ENCODE assay signal across 26 cellular contexts in genomic region chr21:46149205-46149901, GRCh38. TPM values are rescaled to one million over a fixed set of nuclear protein-coding genes. Genes with fewer than 3 reads are reported as not detected.
A peak's percentile ranks its signal among the peaks of the same experiment; 100 is the strongest.
DNase-seq lines count a peak whose midpoint lies in the region; ATAC-seq, FAIRE-seq and TF ChIP-seq lines count a peak whose summit lies in the region.
"Had no signal": no experiment of that assay in that cellular context is flagged by ENCODE, and none has a peak within 500 bp of the region (broad histone marks: within the 10 kb centered on the region; RNA-seq: fewer than 3 reads in every experiment).

No MANE protein-coding gene starts in this region.

- no peaks in the 10 kb centered on the region for H3K9me3 Mint-ChIP-seq in T-helper 2 cell treated with Interferon-gamma antibody and Interleukin-4, amounts not matched to agents 5 μg/mL and 100 μg/mL, for 36 hours
- H3K9me3 Mint-ChIP-seq: activated CD8-positive, alpha-beta T cell treated with anti-CD3 and anti-CD28 coated beads for 36 hours; mesothelial cell of epicardium; naive thymus-derived CD8-positive, alpha-beta T cell; stimulated activated effector memory CD8-positive, alpha-beta T cell treated with anti-CD3 and anti-CD28 coated beads, Interleukin-12 subunit alpha, Interleukin-12 subunit beta, amount 100 ng/mL, for 72 hours had no signal

- TF ChIP-seq CTCF in K562 (IDR thresholded peaks at IDR 0.05 in 2 of 3, conservative IDR thresholded peaks at IDR 0.05 in 1 of 3; ENCODE audit: insufficient read depth in 2 of 3, low read depth in 1 of 3, low read length in 3 of 3) (no peak), sigmoid colon (IDR thresholded peaks at IDR 0.05) (no peak), SK-N-SH (IDR thresholded peaks at IDR 0.05) (no peak)

- H3K9ac ChIP-seq in NT2/D1 (ENCODE audit: insufficient read length, low read depth) = peak overlapping the region; percentile 3
- peak overlapping the region in 1 of 2 experiments; percentile 18; a peak in 2 of 4 replicates for H3K9ac ChIP-seq in K562 (ENCODE audit: insufficient read depth in 1 of 2, low read depth in 2 of 2, low read length in 2 of 2)
- no peak overlapping the region for H3K9ac ChIP-seq in SK-N-SH

- H3K27ac ChIP-seq in K562 (ENCODE audit: extremely low read depth, low read depth, low read length) (no peak overlapping the region), sigmoid colon (no peak overlapping the region), SK-N-SH (ENCODE audit: low read depth in 2 of 2, low read length in 1 of 2) (no peak overlapping the region)
- H3K27ac ChIP-seq: epithelial cell of prostate, vagina had no signal

- H3K4me1 ChIP-seq in NT2/D1 (ENCODE audit: insufficient read depth, insufficient read length) (peaks cover 35% of the 10 kb centered on the region), K562 (replicated peaks in 1 of 2; ENCODE audit: control insufficient read depth in 2 of 2, insufficient read depth in 2 of 2, low read length in 2 of 2) (peaks cover 15 to 80% of the 10 kb centered on the region in 2 experiments), sigmoid colon (peaks cover 0 to 15% (median 11%) of the 10 kb centered on the region in 4 donors), SK-N-SH (ENCODE audit: control insufficient read depth in 1 of 2, insufficient read depth in 2 of 2, low read depth in 1 of 2, low read length in 1 of 2) (peaks cover 0 to 8% of the 10 kb centered on the region in 2 experiments; a peak in 2 of 4 replicates)
- H3K4me1 ChIP-seq: prostate gland had no signal

- ATAC-seq in K562 = no peak
- ATAC-seq: activated CD8-positive, alpha-beta T cell treated with anti-CD3 and anti-CD28 coated beads for 36 hours; GM12878; left colon; naive thymus-derived CD8-positive, alpha-beta T cell; stimulated activated effector memory CD8-positive, alpha-beta T cell treated with anti-CD3 and anti-CD28 coated beads, Interleukin-12 subunit alpha, Interleukin-12 subunit beta, amount 100 ng/mL, for 72 hours had no signal

- H4K20me1 ChIP-seq in K562 (replicated peaks; ENCODE audit: control insufficient read depth, insufficient read depth, low read length) (no peaks in the 10 kb centered on the region), SK-N-SH (ENCODE audit: insufficient read depth) (no peaks in the 10 kb centered on the region)

- H3K4me3 ChIP-seq in NT2/D1 (ENCODE audit: insufficient read length, low read depth) (no peak overlapping the region), K562 (no peak overlapping the region), sigmoid colon (no peak overlapping the region), SK-N-SH (ENCODE audit: low read depth in 2 of 2, low read length in 1 of 2) (no peak overlapping the region)
- H3K4me3 ChIP-seq: GM12878, HAP-1, prostate gland, vagina had no signal

- DNase-seq in NT2/D1 (ENCODE audit: low read depth, low spot score) (no peak), K562 (ENCODE audit: extremely low read depth in 1 of 4, low spot score in 3 of 4) (no peak), mesenteric fat pad (ENCODE audit: low spot score) (peak; percentile 51), sigmoid colon (peak; percentile 53), anterior cingulate cortex (lab: John Stamatoyannopoulos, UW) (no peak), SK-N-SH (no peak)
- DNase-seq in T-helper 2 cell treated with Interferon-gamma antibody and Interleukin-4, amounts not matched to agents 5 μg/mL and 100 μg/mL, for 36 hours (ENCODE audit: low spot score) = no peak
- DNase-seq: activated CD8-positive, alpha-beta T cell treated with anti-CD3 and anti-CD28 coated beads for 36 hours; activated T-cell treated with anti-CD3 and anti-CD28 coated beads for 4 hours; Calu3; Karpas-422; MV-4-11; NCI-H1694 treated with DMSO at 0.1 percent for 48 hours; small intestine; stimulated activated CD4-positive, alpha-beta T cell treated with anti-CD3 and anti-CD28 coated beads, Interleukin-2, amount 100 ng/mL, for 24 hours; T1000 had no signal

- TF ChIP-seq RAD21 in K562 (CRISPR knock-in tag; conservative IDR thresholded peaks at IDR 0.05 in 1 of 2, IDR thresholded peaks at IDR 0.05 in 1 of 2) (no peak), SK-N-SH (IDR thresholded peaks at IDR 0.05; ENCODE audit: low read length) (no peak)

- no peaks in the 10 kb centered on the region for H3K9me2 ChIP-seq in SK-N-SH

- H3K27me3 Mint-ChIP-seq in T-helper 2 cell treated with Interferon-gamma antibody and Interleukin-4, amounts not matched to agents 5 μg/mL and 100 μg/mL, for 36 hours (ENCODE audit: low read depth) = no peaks in the 10 kb centered on the region
- H3K27me3 Mint-ChIP-seq: activated CD8-positive, alpha-beta T cell treated with anti-CD3 and anti-CD28 coated beads for 36 hours; naive thymus-derived CD8-positive, alpha-beta T cell had no signal

- H3K36me3 ChIP-seq in NT2/D1 (ENCODE audit: insufficient read depth, insufficient read length, low read length) = no peaks in the 10 kb centered on the region
- H3K36me3 ChIP-seq in K562 (ENCODE audit: control insufficient read depth, insufficient read depth, low read length) = no peaks in the 10 kb centered on the region
- H3K36me3 ChIP-seq in sigmoid colon = no peaks in the 10 kb centered on the region
- H3K36me3 ChIP-seq in SK-N-SH (replicated peaks in 1 of 2; ENCODE audit: control insufficient read depth in 1 of 2, insufficient read depth in 2 of 2, low read length in 1 of 2) = no peaks in the 10 kb centered on the region
- H3K36me3 ChIP-seq: HAP-1, prostate gland, vagina had no signal

- FAIRE-seq in K562 (lab: Jason Lieb, UNC) = peak; percentile 26
- FAIRE-seq: GM12878, small intestine had no signal

- TF ChIP-seq EP300 in K562 (IDR thresholded peaks at IDR 0.05; ENCODE audit: low read length) = no peak
- no peak for TF ChIP-seq EP300 in sigmoid colon (IDR thresholded peaks at IDR 0.05)
- no peak for TF ChIP-seq EP300 in SK-N-SH (IDR thresholded peaks at IDR 0.05; ENCODE audit: borderline replicate concordance in 1 of 2, low read depth in 1 of 2, low read length in 1 of 2)

- POLR2A ChIA-PET in K562 (lab: Yijun Ruan, JAX) = interaction anchor here (0.7 to 0.8 kb wide), 2 partner anchors 29 to 232 kb away, joined by 3 to 4 read pairs; no protein-coding TSS in a partner anchor
- POLR2A ChIA-PET in SK-N-SH (lab: Yijun Ruan, JAX) = no interaction called here

- H3K4me1 Mint-ChIP-seq in T-helper 2 cell treated with Interferon-gamma antibody and Interleukin-4, amounts not matched to agents 5 μg/mL and 100 μg/mL, for 36 hours (ENCODE audit: low read depth) = peaks cover 4% of the 10 kb centered on the region
- H3K4me1 Mint-ChIP-seq: CD14-positive monocyte had no signal

- intact Hi-C loops in K562 (cut with micrococcal nuclease) (loop anchor here (10.0 kb wide), 2 partner anchors 135 to 315 kb away; partner anchors contain the start of genes MCM3AP and YBEY), sigmoid colon (cut with DNase I) (no loop called here)

- H3K36me3 Mint-ChIP-seq in T-helper 2 cell treated with Interferon-gamma antibody and Interleukin-4, amounts not matched to agents 5 μg/mL and 100 μg/mL, for 36 hours (ENCODE audit: low read depth) = no peaks in the 10 kb centered on the region
- H3K36me3 Mint-ChIP-seq: CD14-positive monocyte; mesothelial cell of epicardium; naive thymus-derived CD8-positive, alpha-beta T cell; stimulated activated effector memory CD8-positive, alpha-beta T cell treated with anti-CD3 and anti-CD28 coated beads, Interleukin-12 subunit alpha, Interleukin-12 subunit beta, amount 100 ng/mL, for 72 hours had no signal

- 58% methylated on average over 21 of the region's 22 CpGs for WGBS in K562 (ENCODE audit: insufficient coverage, low coverage, missing lambda C conversion rate)
- WGBS in sigmoid colon, 2 donors = 83 to 87% methylated on average over 22 of the region's 22 CpGs
- WGBS in SK-N-SH (ENCODE audit: low lambda C conversion rate) = 86% methylated on average over 22 of the region's 22 CpGs

- no peaks in the 10 kb centered on the region for H3F3A ChIP-seq in SK-N-SH (replicated peaks; ENCODE audit: insufficient read depth)

- H3K4me3 Mint-ChIP-seq in T-helper 2 cell treated with Interferon-gamma antibody and Interleukin-4, amounts not matched to agents 5 μg/mL and 100 μg/mL, for 36 hours = no peak overlapping the region
- H3K4me3 Mint-ChIP-seq: activated CD8-positive, alpha-beta T cell treated with anti-CD3 and anti-CD28 coated beads for 36 hours; CD14-positive monocyte; mesothelial cell of epicardium; naive thymus-derived CD8-positive, alpha-beta T cell; stimulated activated effector memory CD8-positive, alpha-beta T cell treated with anti-CD3 and anti-CD28 coated beads, Interleukin-12 subunit alpha, Interleukin-12 subunit beta, amount 100 ng/mL, for 72 hours had no signal

- H3K9me3 ChIP-seq in NT2/D1 (ENCODE audit: insufficient read depth, low read length) (no peaks in the 10 kb centered on the region), K562 (replicated peaks; ENCODE audit: control insufficient read depth, insufficient read depth, low read depth, low read length) (no peaks in the 10 kb centered on the region), sigmoid colon (no peaks in the 10 kb centered on the region), SK-N-SH (no peaks in the 10 kb centered on the region)
- H3K9me3 ChIP-seq: HAP-1, prostate gland, vagina had no signal

- no peaks in the 10 kb centered on the region; the same call in 2 of the 3 replicates for H3K79me2 ChIP-seq in K562 (ENCODE audit: control insufficient read depth, insufficient read depth, low read length)
- no peaks in the 10 kb centered on the region for H3K79me2 ChIP-seq in SK-N-SH (ENCODE audit: insufficient read depth)

- H3K27ac Mint-ChIP-seq in T-helper 2 cell treated with Interferon-gamma antibody and Interleukin-4, amounts not matched to agents 5 μg/mL and 100 μg/mL, for 36 hours = no peak overlapping the region
- H3K27ac Mint-ChIP-seq: activated CD8-positive, alpha-beta T cell treated with anti-CD3 and anti-CD28 coated beads for 36 hours; CD14-positive monocyte; mesothelial cell of epicardium; stimulated activated effector memory CD8-positive, alpha-beta T cell treated with anti-CD3 and anti-CD28 coated beads, Interleukin-12 subunit alpha, Interleukin-12 subunit beta, amount 100 ng/mL, for 72 hours had no signal

- no peak overlapping the region for H3K4me2 ChIP-seq in K562 (ENCODE audit: insufficient read depth, low read length)
- no peak overlapping the region for H3K4me2 ChIP-seq in SK-N-SH

- in situ Hi-C loops in K562 (cut with MboI) = no loop called here

- TF ChIP-seq POLR2A in K562 (conservative IDR thresholded peaks at IDR 0.05) = no peak
- no peak for TF ChIP-seq POLR2A in sigmoid colon (IDR thresholded peaks at IDR 0.05)

- no peak overlapping the region for H2AFZ ChIP-seq in K562 (ENCODE audit: low read depth, low read length)
- H2AFZ ChIP-seq in SK-N-SH (ENCODE audit: low read depth) = no peak overlapping the region

- BruUV-seq in K562 (replicated peaks; lab: Mats Ljungman, UMichigan) = no TSS peak

- H3K9me1 ChIP-seq in K562 (ENCODE audit: control insufficient read depth, insufficient read depth, low read length) = no peaks in the 10 kb centered on the region

- CTCF ChIA-PET in K562 (lab: Yijun Ruan, JAX; ENCODE audit: low intra/inter-chr PET ratio) (no interaction called here), SK-N-SH (lab: Yijun Ruan, JAX) (interaction anchor here (1.2 to 1.6 kb wide), 4 partner anchors 11 to 176 kb away, joined by 3 to 5 read pairs (median 3); no protein-coding TSS in a partner anchor)

- H3K27me3 ChIP-seq in NT2/D1 (ENCODE audit: insufficient read depth, insufficient read length) = no peaks in the 10 kb centered on the region
- no peaks in the 10 kb centered on the region for H3K27me3 ChIP-seq in K562 (ENCODE audit: control insufficient read depth in 2 of 2, insufficient read depth in 2 of 2, low read length in 2 of 2)
- H3K27me3 ChIP-seq in sigmoid colon = no peaks in the 10 kb centered on the region
- H3K27me3 ChIP-seq in SK-N-SH (ENCODE audit: insufficient read depth) = no peaks in the 10 kb centered on the region
- H3K27me3 ChIP-seq: vagina had no signal

RNA-seq across cellular contexts. Expression of gene FTCD, which starts 6.0 kb away (rescaled TPM):
- 5.4 and 12.8 TPM in 2 replicates for total RNA-seq in K562 (2011; cell fraction: chromatin; rRNA removed; ENCODE audit: low replicate concordance)
- total RNA-seq in K562 (2011; cell fraction: nucleolus; rRNA removed) = 7.2 and 7.5 TPM in 2 replicates
- total RNA-seq in K562 (2011; cell fraction: nucleoplasm; rRNA removed) = 3.4 and 5.4 TPM in 2 replicates
- not detected in 2 replicates for total RNA-seq in K562 (2014; rRNA removed)
- not detected in 2 replicates for total RNA-seq in K562 (2014; rRNA removed; fragmentation: Illumina TruSeq; extraction: Trizol)
- total RNA-seq in K562 (2015; rRNA removed; fragmentation: Illumina TruSeq; extraction: Trizol) = 0.08 and 0.25 TPM in 2 replicates
- total RNA-seq in K562 (2021) = 0.74 and 1.1 TPM in 2 replicates
- 0.11 and 0.41 TPM in 2 replicates for polyA plus RNA-seq in K562 (2011; rRNA removed)
- 0.19 and 0.69 TPM in 2 replicates for polyA plus RNA-seq in K562 (2011; cell fraction: cytosol; rRNA removed)
- 2.6 and 3.7 TPM in 2 replicates for polyA plus RNA-seq in K562 (2011; cell fraction: nucleus; rRNA removed)
- 1.5 and 3.0 TPM in 2 replicates for polyA plus RNA-seq in K562 (2012)
- polyA plus RNA-seq in K562 (2014; fragmentation: Illumina TruSeq; extraction: Trizol) = not detected in 2 replicates
- polyA plus RNA-seq in K562 (2014; fragmentation: Nextera tagmentation; extraction: Ambion mirVana) = not detected
- polyA plus RNA-seq in K562 (2014; rRNA removed) = 0.50 and 1.6 TPM in 2 replicates
- 0.49 TPM in 1 of 2 replicates, not detected in the other for polyA minus RNA-seq in K562 (2011; rRNA and poly(A)+ RNA removed)
- polyA minus RNA-seq in K562 (2011; cell fraction: cytosol; rRNA and poly(A)+ RNA removed) = not detected in 2 replicates
- polyA minus RNA-seq in K562 (2011; cell fraction: nucleus; rRNA and poly(A)+ RNA removed) = 0.54 and 0.56 TPM in 2 replicates
- 0.32 TPM for total RNA-seq in mesenteric fat pad
- 1 to 10 TPM in 1 of 4 donors, not detected in 3; 1.4 TPM for total RNA-seq in sigmoid colon
- polyA plus RNA-seq in sigmoid colon = under 1 TPM in 1 of 3 donors, not detected in 2; 0.20 TPM
- polyA plus RNA-seq in SK-N-SH (2012; rRNA removed) = 0.33 and 0.37 TPM in 2 replicates
- 0.05 TPM in 1 of 2 replicates, not detected in the other for polyA plus RNA-seq in SK-N-SH (2012; cell fraction: cytosol; rRNA removed)
- polyA plus RNA-seq in SK-N-SH (2012; cell fraction: nucleus; rRNA removed) = 3.3 and 3.4 TPM in 2 replicates
- total RNA-seq: vagina had no signal
- polyA plus RNA-seq: CD14-positive monocyte; naive thymus-derived CD8-positive, alpha-beta T cell had no signal

RNA-seq across cellular contexts. Expression of gene SPATC1L, which starts 34.9 kb away (rescaled TPM):
- 20.1 and 44.2 TPM in 2 replicates for total RNA-seq in K562 (2011; cell fraction: chromatin; rRNA removed; ENCODE audit: low replicate concordance)
- total RNA-seq in K562 (2011; cell fraction: nucleolus; rRNA removed) = 39.1 and 40.0 TPM in 2 replicates
- total RNA-seq in K562 (2011; cell fraction: nucleoplasm; rRNA removed) = 28.1 and 28.7 TPM in 2 replicates
- total RNA-seq in K562 (2014; rRNA removed) (63.7 and 104 TPM in 2 replicates), K562 (2014; rRNA removed; fragmentation: Illumina TruSeq; extraction: Trizol) (10.4 and 12.6 TPM in 2 replicates), K562 (2015; rRNA removed; fragmentation: Illumina TruSeq; extraction: Trizol) (29.7 and 31.9 TPM in 2 replicates), K562 (2021) (118 and 121 TPM in 2 replicates), mesenteric fat pad (5.9 TPM), sigmoid colon (10 to 100 TPM in 1 of 4 donors, 1 to 10 TPM in 2, under 1 TPM in 1; 0.95 to 18.3 (median 7.1) TPM)
- polyA plus RNA-seq in K562 (2011; rRNA removed) (6.7 and 23.0 TPM in 2 replicates), K562 (2014; fragmentation: Illumina TruSeq; extraction: Trizol) (38.3 and 84.8 TPM in 2 replicates), K562 (2014; fragmentation: Nextera tagmentation; extraction: Ambion mirVana) (under 1 TPM in 1 of 2 experiments, not detected in 1; 0.14 TPM), K562 (2014; rRNA removed) (40.6 and 50.4 TPM in 2 replicates), sigmoid colon (10 to 100 TPM in 1 of 3 donors, 1 to 10 TPM in 2; 3.2 to 11.0 (median 7.8) TPM), SK-N-SH (2012; rRNA removed) (4.8 and 8.3 TPM in 2 replicates)
- 22.2 and 53.4 TPM in 2 replicates for polyA plus RNA-seq in K562 (2011; cell fraction: cytosol; rRNA removed)
- 41.7 and 48.0 TPM in 2 replicates for polyA plus RNA-seq in K562 (2011; cell fraction: nucleus; rRNA removed)
- 94.4 and 104 TPM in 2 replicates for polyA plus RNA-seq in K562 (2012)
- 4.8 and 6.1 TPM in 2 replicates for polyA minus RNA-seq in K562 (2011; rRNA and poly(A)+ RNA removed)
- 45.0 and 94.2 TPM in 2 replicates for polyA minus RNA-seq in K562 (2011; cell fraction: cytosol; rRNA and poly(A)+ RNA removed)
- polyA minus RNA-seq in K562 (2011; cell fraction: nucleus; rRNA and poly(A)+ RNA removed) = 10.6 and 16.9 TPM in 2 replicates
- polyA plus RNA-seq in SK-N-SH (2012; cell fraction: cytosol; rRNA removed) = 3.5 and 5.9 TPM in 2 replicates
- polyA plus RNA-seq in SK-N-SH (2012; cell fraction: nucleus; rRNA removed) = 11.3 and 15.7 TPM in 2 replicates

RNA-seq across cellular contexts. Expression of gene COL6A2, which starts 51.4 kb away (rescaled TPM):
- total RNA-seq in K562 (2011; cell fraction: chromatin; rRNA removed; ENCODE audit: low replicate concordance) = 3.1 and 5.2 TPM in 2 replicates
- total RNA-seq in K562 (2011; cell fraction: nucleolus; rRNA removed) = 4.2 and 5.5 TPM in 2 replicates
- total RNA-seq in K562 (2011; cell fraction: nucleoplasm; rRNA removed) = 1.4 and 2.1 TPM in 2 replicates
- total RNA-seq in K562 (2014; rRNA removed) (0.41 and 0.45 TPM in 2 replicates), K562 (2014; rRNA removed; fragmentation: Illumina TruSeq; extraction: Trizol) (not detected in 2 replicates), K562 (2015; rRNA removed; fragmentation: Illumina TruSeq; extraction: Trizol) (0.07 and 0.11 TPM in 2 replicates), K562 (2021) (1.1 and 1.3 TPM in 2 replicates), mesenteric fat pad (735 TPM), sigmoid colon (1,000 to 10,000 TPM in 2 of 4 donors, 100 to 1,000 TPM in 2; 570 to 1,745 (median 1,082) TPM)
- polyA plus RNA-seq in K562 (2011; rRNA removed) (0.18 and 0.41 TPM in 2 replicates), K562 (2014; fragmentation: Illumina TruSeq; extraction: Trizol) (0.07 and 0.17 TPM in 2 replicates), K562 (2014; fragmentation: Nextera tagmentation; extraction: Ambion mirVana) (not detected), K562 (2014; rRNA removed) (0.29 and 0.47 TPM in 2 replicates), sigmoid colon (100 to 1,000 TPM in 1 of 3 donors, 10 to 100 TPM in 2; 14.3 to 233 (median 37.8) TPM), SK-N-SH (2012; rRNA removed) (66.6 and 108 TPM in 2 replicates)
- polyA plus RNA-seq in K562 (2011; cell fraction: cytosol; rRNA removed) = 0.12 and 0.30 TPM in 2 replicates
- 0.83 and 1.8 TPM in 2 replicates for polyA plus RNA-seq in K562 (2011; cell fraction: nucleus; rRNA removed)
- polyA plus RNA-seq in K562 (2012) = 0.35 and 8.2 TPM in 2 replicates
- 0.18 and 0.36 TPM in 2 replicates for polyA minus RNA-seq in K562 (2011; rRNA and poly(A)+ RNA removed)
- 0.64 and 1.4 TPM in 2 replicates for polyA minus RNA-seq in K562 (2011; cell fraction: cytosol; rRNA and poly(A)+ RNA removed)
- polyA minus RNA-seq in K562 (2011; cell fraction: nucleus; rRNA and poly(A)+ RNA removed) = 0.67 and 1.2 TPM in 2 replicates
- 38.5 and 67.6 TPM in 2 replicates for polyA plus RNA-seq in SK-N-SH (2012; cell fraction: cytosol; rRNA removed)
- polyA plus RNA-seq in SK-N-SH (2012; cell fraction: nucleus; rRNA removed) = 184 and 188 TPM in 2 replicates
- polyA plus RNA-seq: CD14-positive monocyte had no signal

Comparison
In these comparisons a context has a peak if more than half of its experiments do, and no peak if none do; other contexts are left out.
1. DNase-seq: peak in mesenteric fat pad (single experiment) and sigmoid colon (single experiment); none in NT2/D1 (single experiment), K562 (0 of 4), T-helper 2 cell treated with Interferon-gamma antibody and Interleukin-4, amounts not matched to agents 5 μg/mL and 100 μg/mL, for 36 hours (single experiment), anterior cingulate cortex (0 of 58) and SK-N-SH (single experiment).
2. RNA of gene COL6A2, which starts 51.4 kb away (total RNA-seq): 570 to 1,745 TPM in sigmoid colon and 735 TPM in mesenteric fat pad (single experiment); 0.07 to 5.5 TPM in K562; every median in the first group is over 10 times any median in the second.